8 cellular contexts compared by ENCODE assay signal in genomic region chr10:86888585-86889381, GRCh38.
A peak's percentile ranks its signal among the peaks of the same experiment; 100 is the strongest.
DNase-seq lines count a peak whose midpoint lies in the region; ATAC-seq and TF ChIP-seq lines count a peak whose summit lies in the region.

No MANE protein-coding gene starts in this region.

- H3K9me3 ChIP-seq in SU-DHL-6 (ENCODE audit: insufficient read depth, low read length) (no peaks in the 10 kb centered on the region), right atrium auricular region (no peaks in the 10 kb centered on the region), thyroid gland (no peaks in the 10 kb centered on the region), spleen (no peaks in the 10 kb centered on the region)

- H3K79me2 ChIP-seq in SU-DHL-6 (ENCODE audit: insufficient read depth, low read length), result no peaks in the 10 kb centered on the region; the same call in 1 of the 2 replicates

- intact Hi-C loops in thyroid gland (cut with DNase I), result no loop called here
- intact Hi-C loops in spleen (cut with DNase I; ENCODE audit: low total_unique reads), result no loop called here

- 74 to 79% methylated on average over 7 of the region's 7 CpGs for WGBS in thyroid gland, 2 donors
- WGBS in spleen, 5 donors, result 47 to 57% (median 52%) methylated on average over 7 of the region's 7 CpGs

- no peak overlapping the region for H3K9ac ChIP-seq in SU-DHL-6 (ENCODE audit: low read length)

- TF ChIP-seq POLR2A in thyroid gland (IDR thresholded peaks at IDR 0.05), result no peak
- no peak for TF ChIP-seq POLR2A in spleen (IDR thresholded peaks at IDR 0.05)

- H4K20me1 ChIP-seq in SU-DHL-6 (ENCODE audit: low read depth, low read length), result no peaks in the 10 kb centered on the region

- no peak overlapping the region for H3K4me3 ChIP-seq in SU-DHL-6 (ENCODE audit: insufficient read depth, low read length, poor library complexity, severe bottlenecking)
- H3K4me3 ChIP-seq in right atrium auricular region, result no peak overlapping the region
- H3K4me3 ChIP-seq in thyroid gland (replicated peaks in 1 of 3), result no peak overlapping the region
- H3K4me3 ChIP-seq in spleen, result no peak overlapping the region

- H3K27ac ChIP-seq in SU-DHL-6 (ENCODE audit: low read depth, low read length) (peak overlapping the region; percentile 40; the same call in 1 of the 2 replicates), right atrium auricular region (peak overlapping the region; percentile 69 to 82), thyroid gland (peak overlapping the region in 1 of 3 donors; percentile 32), spleen (peak overlapping the region in 1 of 8 donors; percentile 32)

- TF ChIP-seq CTCF in SU-DHL-6 (IDR thresholded peaks at IDR 0.05; ENCODE audit: insufficient read depth, low read length, poor library complexity, severe bottlenecking) (no peak), right atrium auricular region (IDR thresholded peaks at IDR 0.05) (no peak), thyroid gland (IDR thresholded peaks at IDR 0.05) (no peak), spleen (IDR thresholded peaks at IDR 0.05 in 8 of 11, conservative IDR thresholded peaks at IDR 0.05 in 3 of 11) (no peak)

- H3K36me3 ChIP-seq in SU-DHL-6 (ENCODE audit: low read length) (no peaks in the 10 kb centered on the region), right atrium auricular region (peaks cover 5% of the 10 kb centered on the region), thyroid gland (peaks cover 4 to 8% of the 10 kb centered on the region in 2 donors), spleen (peaks cover 0 to 8% (median 0%) of the 10 kb centered on the region in 6 donors)

- no peaks in the 10 kb centered on the region for H3F3A ChIP-seq in SU-DHL-6 (ENCODE audit: insufficient read depth)

- peak overlapping the region; percentile 24 for H3K4me2 ChIP-seq in SU-DHL-6 (ENCODE audit: low read depth, low read length, poor library complexity, severe bottlenecking)

- H3K27me3 ChIP-seq in SU-DHL-6 (ENCODE audit: low read length) (no peaks in the 10 kb centered on the region), right atrium auricular region (no peaks in the 10 kb centered on the region), thyroid gland (no peaks in the 10 kb centered on the region), spleen (replicated peaks in 1 of 7) (peaks cover 0 to 11% (median 0%) of the 10 kb centered on the region in 7 donors)

- peak overlapping the region; percentile 19 for H2AFZ ChIP-seq in SU-DHL-6 (ENCODE audit: low read depth, low read length, severe bottlenecking)

- DNase-seq in AML-193 (lab: John Stamatoyannopoulos, UW) (peak; percentile 81 to 82), GM19240 (ENCODE audit: insufficient read length, low spot score) (peak; percentile 61), right atrium auricular region (ENCODE audit: low spot score) (no peak), thyroid gland (no peak), spleen (no peak), middle frontal gyrus (ENCODE audit: extremely low spot score, low spot score) (no peak)

- no peaks in the 10 kb centered on the region for H3K9me2 ChIP-seq in SU-DHL-6 (replicated peaks; ENCODE audit: insufficient read depth, low read length)

- ATAC-seq in HG03139 (IDR thresholded peaks at IDR 0.05; ENCODE audit: unreplicated experiment), result peak; percentile 95

- H3K4me1 ChIP-seq in right atrium auricular region (peaks cover 0 to 30% of the 10 kb centered on the region in 2 donors), thyroid gland (peaks cover 4 to 7% of the 10 kb centered on the region in 2 donors), spleen (peaks cover 0 to 16% (median 11%) of the 10 kb centered on the region in 6 donors)

Comparison
In these comparisons a context has a peak if more than half of its experiments do, and no peak if none do; other contexts are left out.
1. DNase-seq: peak in AML-193 (2 of 2) and GM19240 (single experiment); none in right atrium auricular region (single experiment), thyroid gland (0 of 2), spleen (single experiment) and middle frontal gyrus (single experiment).